10 cellular contexts compared by ENCODE assay signal in genomic region chr9:70297141-70297540, GRCh38.
"Had no signal": no experiment of that assay in that cellular context is flagged by ENCODE, and none has a peak within 500 bp of the region (broad histone marks: within the 10 kb centered on the region; RNA-seq: fewer than 3 reads in every experiment).

No MANE protein-coding gene starts in this region.

- H3K9me3 ChIP-seq: ovary had no signal

- DNase-seq: activated CD4-positive, alpha-beta memory T cell treated with anti-CD3 and anti-CD28 coated beads, Interleukin-2, amount 10 ng/mL, durations not matched to agents 7 days and 5 days; activated CD4-positive, alpha-beta T cell treated with anti-CD3 and anti-CD28 coated beads for 36 hours; activated naive CD4-positive, alpha-beta T cell treated with anti-CD3 and anti-CD28 coated beads, Interleukin-2, amount 10 ng/mL, durations not matched to agents 7 days and 5 days; activated T-cell treated with anti-CD3 and anti-CD28 coated beads, Interleukin-2, amount 50 U/mL, for 24 hours; glutamatergic neuron; hypothalamus; lower lobe of right lung; midbrain; ovary had no signal

- H3K4me3 ChIP-seq: lower lobe of right lung, ovary had no signal

- H3K27ac ChIP-seq: lower lobe of right lung, ovary had no signal

- ATAC-seq: activated CD4-positive, alpha-beta T cell treated with anti-CD3 and anti-CD28 coated beads for 36 hours; lower lobe of right lung; stimulated activated memory B cell treated with anti-CD40 and anti-IgM and Interleukin-4, amounts not matched to agents 10 μg/mL and 1 μg/mL and 100 μg/mL, for 72 hours had no signal

- H3K4me1 ChIP-seq: lower lobe of right lung had no signal

- H3K36me3 ChIP-seq: ovary had no signal

- H3K27me3 ChIP-seq: ovary had no signal
